ENCODE assay signal across 9 cellular contexts in the genomic region with DNA sequence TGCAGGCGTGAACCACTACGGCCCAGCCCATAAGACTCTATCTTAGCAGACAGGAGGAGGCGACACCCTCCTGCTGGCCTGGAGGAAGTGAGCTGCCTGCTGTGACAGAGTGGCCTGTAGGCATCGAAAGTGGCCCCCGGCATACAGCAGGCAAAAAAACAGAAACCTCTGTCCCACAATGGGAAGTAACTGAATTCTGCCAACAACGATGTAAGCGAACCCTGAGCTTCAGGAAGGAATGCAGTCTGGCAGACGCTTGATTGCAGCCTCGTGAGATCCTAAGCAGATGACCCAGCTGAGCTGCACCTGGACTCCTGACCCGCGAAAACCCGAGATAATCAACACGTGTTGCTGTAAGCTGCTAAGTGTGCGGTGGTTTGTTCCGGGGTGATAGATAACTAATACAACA. TPM values are rescaled to one million over a fixed set of nuclear protein-coding genes. Genes with fewer than 3 reads are reported as not detected.
DNase-seq lines count a peak whose midpoint lies in the region; ATAC-seq and TF ChIP-seq lines count a peak whose summit lies in the region.
"Had no signal": no experiment of that assay in that cellular context is flagged by ENCODE, and none has a peak within 500 bp of the region (broad histone marks: within the 10 kb centered on the region; RNA-seq: fewer than 3 reads in every experiment).

No MANE protein-coding gene starts in this region.

- H3K36me3 ChIP-seq in gastroesophageal sphincter: no peaks in the 10 kb centered on the region
- no peaks in the 10 kb centered on the region for H3K36me3 ChIP-seq in upper lobe of left lung

- H3K36me3 Mint-ChIP-seq in activated naive CD4-positive, alpha-beta T cell treated with anti-CD3 and anti-CD28 coated beads for 36 hours (ENCODE audit: low read depth): no peaks in the 10 kb centered on the region

- ATAC-seq in gastroesophageal sphincter (peak; percentile 36), upper lobe of left lung (ENCODE audit: low FRiP score in 2 of 2) (peak; percentile 53 to 76)
- ATAC-seq: SK-N-SH treated with all-trans-retinoic acid at 6 μM for 48 hours had no signal

- no peaks in the 10 kb centered on the region for H3K9me3 Mint-ChIP-seq in activated naive CD4-positive, alpha-beta T cell treated with anti-CD3 and anti-CD28 coated beads for 36 hours

- no peak overlapping the region for H3K27ac ChIP-seq in gastroesophageal sphincter
- H3K27ac ChIP-seq in upper lobe of left lung: peak overlapping the region in 1 of 4 donors; percentile 62

- TF ChIP-seq CTCF in NB4 (IDR thresholded peaks at IDR 0.05; ENCODE audit: low read depth, low read length) (no peak), gastroesophageal sphincter (IDR thresholded peaks at IDR 0.05) (no peak), upper lobe of left lung (IDR thresholded peaks at IDR 0.05) (no peak)

- H3K27me3 ChIP-seq in gastroesophageal sphincter: no peaks in the 10 kb centered on the region
- H3K27me3 ChIP-seq in upper lobe of left lung: no peaks in the 10 kb centered on the region

- DNase-seq in activated naive CD4-positive, alpha-beta T cell treated with anti-CD3 and anti-CD28 coated beads for 36 hours: peak; percentile 7
- no peak for DNase-seq in activated naive CD4-positive, alpha-beta T cell (lab: John Stamatoyannopoulos, UW)
- peak; percentile 29 for DNase-seq in NB4 (ENCODE audit: low read depth)
- DNase-seq in upper lobe of left lung: peak in 1 of 2 donors; percentile 55
- DNase-seq in occipital lobe (lab: John Stamatoyannopoulos, UW): no peak
- DNase-seq in HK-2 (ENCODE audit: unreplicated experiment): no peak
- no peak for DNase-seq in D341Med (ENCODE audit: low spot score)

- H3K4me3 Mint-ChIP-seq in activated naive CD4-positive, alpha-beta T cell treated with anti-CD3 and anti-CD28 coated beads for 36 hours: no peak overlapping the region

- no peak overlapping the region for H3K4me3 ChIP-seq in NB4 (ENCODE audit: low read depth, low read length)
- no peak overlapping the region for H3K4me3 ChIP-seq in gastroesophageal sphincter
- H3K4me3 ChIP-seq in upper lobe of left lung: no peak overlapping the region

- TF ChIP-seq POLR2A in NB4 (IDR thresholded peaks at IDR 0.05; ENCODE audit: extremely low read depth, insufficient read length) (no peak), gastroesophageal sphincter (IDR thresholded peaks at IDR 0.05) (no peak), upper lobe of left lung (IDR thresholded peaks at IDR 0.05) (no peak)

- CTCF ChIA-PET in activated naive CD4-positive, alpha-beta T cell treated with anti-CD3 and anti-CD28 coated beads for 36 hours (lab: Charles Lee): interaction anchor here (0.6 kb wide), 1 partner anchor 249 kb away, joined by 3 read pairs; no protein-coding TSS in a partner anchor

- WGBS in gastroesophageal sphincter (ENCODE audit: low coverage in 1 of 2), 2 donors: 10 to 15% methylated on average over 2 to 8 of the region's 15 CpGs
- 22 to 31% methylated on average over 13 to 15 of the region's 15 CpGs for WGBS in upper lobe of left lung, 2 donors

- H3K27ac Mint-ChIP-seq in activated naive CD4-positive, alpha-beta T cell treated with anti-CD3 and anti-CD28 coated beads for 36 hours: no peak overlapping the region

- H3K4me1 Mint-ChIP-seq in activated naive CD4-positive, alpha-beta T cell treated with anti-CD3 and anti-CD28 coated beads for 36 hours (ENCODE audit: low read depth): peaks cover 3% of the 10 kb centered on the region

- H3K9me3 ChIP-seq in gastroesophageal sphincter (no peaks in the 10 kb centered on the region), upper lobe of left lung (no peaks in the 10 kb centered on the region)

- H3K27me3 Mint-ChIP-seq in activated naive CD4-positive, alpha-beta T cell treated with anti-CD3 and anti-CD28 coated beads for 36 hours (ENCODE audit: low read depth): peaks cover 5% of the 10 kb centered on the region

- intact Hi-C loops in activated naive CD4-positive, alpha-beta T cell treated with anti-CD3 and anti-CD28 coated beads for 36 hours (cut with micrococcal nuclease): no loop called here

- TF ChIP-seq EP300 in gastroesophageal sphincter (IDR thresholded peaks at IDR 0.05): no peak
- TF ChIP-seq EP300 in upper lobe of left lung (IDR thresholded peaks at IDR 0.05): no peak

- H3K4me1 ChIP-seq in gastroesophageal sphincter (no peaks in the 10 kb centered on the region), upper lobe of left lung (peaks cover 0 to 7% (median 0%) of the 10 kb centered on the region in 4 donors)

RNA-seq across cellular contexts. Expression of a gene that starts 13.6 kb away (rescaled TPM):
- not detected for total RNA-seq in activated naive CD4-positive, alpha-beta T cell treated with anti-CD3 and anti-CD28 coated beads for 36 hours
- under 1 TPM in 3 of 4 donors, not detected in 1; 0.16 to 0.94 (median 0.31) TPM for total RNA-seq in gastroesophageal sphincter
- total RNA-seq in upper lobe of left lung: under 1 TPM in 3 of 6 donors, not detected in 3; 0.46 to 0.77 (median 0.71) TPM
- 0.94 TPM for total RNA-seq in occipital lobe

Comparison
In these comparisons a context has a peak if more than half of its experiments do, and no peak if none do; other contexts are left out.
1. DNase-seq: peak in activated naive CD4-positive, alpha-beta T cell treated with anti-CD3 and anti-CD28 coated beads for 36 hours (single experiment) and NB4 (single experiment); none in activated naive CD4-positive, alpha-beta T cell (0 of 4), occipital lobe (single experiment), HK-2 (single experiment) and D341Med (single experiment).